ENCODE assay signal across 1 cellular context in the genomic region with DNA sequence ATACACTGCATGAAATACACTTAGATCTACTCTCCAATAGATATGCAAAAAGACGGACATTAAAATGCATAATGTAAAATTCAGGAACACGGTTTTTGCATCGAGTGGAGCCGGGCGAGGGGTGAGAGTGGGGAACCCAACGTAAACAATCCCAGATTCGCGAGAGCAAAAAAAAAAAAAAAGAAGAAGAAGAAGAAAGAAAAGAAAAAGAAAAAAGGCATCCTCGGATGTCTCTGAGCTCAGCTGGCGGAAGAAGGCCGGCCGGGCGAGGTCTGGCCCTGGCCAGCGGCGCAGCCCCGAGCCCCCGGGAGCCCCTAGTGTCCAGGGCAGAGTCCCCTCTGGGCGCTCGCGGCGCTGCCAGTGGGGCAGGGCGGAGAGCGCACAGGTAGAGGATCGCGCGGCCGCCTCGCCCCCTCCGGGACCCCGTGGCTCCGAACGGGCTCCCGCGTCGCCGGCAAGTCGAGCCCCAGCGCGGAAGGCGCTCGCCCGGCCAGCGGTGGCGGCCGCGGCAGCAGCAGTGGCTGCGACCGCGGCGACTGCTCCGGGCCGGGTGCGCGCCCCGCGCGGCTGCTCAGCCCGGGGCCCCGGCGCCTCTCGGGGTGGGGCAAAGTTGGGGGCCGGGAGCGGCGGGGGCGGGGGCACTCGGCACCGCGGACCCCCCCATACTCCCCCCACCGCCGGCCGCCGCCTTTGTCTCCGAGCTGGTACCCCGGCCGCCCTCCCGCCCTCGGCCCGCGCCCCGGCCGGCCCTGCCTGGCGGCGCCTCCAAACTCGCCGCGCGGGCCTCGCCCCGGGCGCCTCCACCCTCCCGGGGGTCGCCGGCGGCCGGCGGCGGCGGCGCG.
TF ChIP-seq lines count a peak whose summit lies in the region.

No MANE protein-coding gene starts in this region.

TF ChIP-seq in GM12878, 131 proteins besides CTCF, POLR2A, EP300 and RAD21 (continued from another document):
- TF ChIP-seq, protein P1, sequence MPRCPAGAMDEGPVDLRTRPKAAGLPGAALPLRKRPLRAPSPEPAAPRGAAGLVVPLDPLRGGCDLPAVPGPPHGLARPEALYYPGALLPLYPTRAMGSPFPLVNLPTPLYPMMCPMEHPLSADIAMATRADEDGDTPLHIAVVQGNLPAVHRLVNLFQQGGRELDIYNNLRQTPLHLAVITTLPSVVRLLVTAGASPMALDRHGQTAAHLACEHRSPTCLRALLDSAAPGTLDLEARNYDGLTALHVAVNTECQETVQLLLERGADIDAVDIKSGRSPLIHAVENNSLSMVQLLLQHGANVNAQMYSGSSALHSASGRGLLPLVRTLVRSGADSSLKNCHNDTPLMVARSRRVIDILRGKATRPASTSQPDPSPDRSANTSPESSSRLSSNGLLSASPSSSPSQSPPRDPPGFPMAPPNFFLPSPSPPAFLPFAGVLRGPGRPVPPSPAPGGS (IDR thresholded peaks at IDR 0.05; ENCODE audit: borderline replicate concordance, insufficient read depth, low read depth, low read length, poor library complexity, severe bottlenecking): no peak
- no peak for TF ChIP-seq RFX5 (IDR thresholded peaks at IDR 0.05; ENCODE audit: low read depth, low read length)
- TF ChIP-seq, protein P2, sequence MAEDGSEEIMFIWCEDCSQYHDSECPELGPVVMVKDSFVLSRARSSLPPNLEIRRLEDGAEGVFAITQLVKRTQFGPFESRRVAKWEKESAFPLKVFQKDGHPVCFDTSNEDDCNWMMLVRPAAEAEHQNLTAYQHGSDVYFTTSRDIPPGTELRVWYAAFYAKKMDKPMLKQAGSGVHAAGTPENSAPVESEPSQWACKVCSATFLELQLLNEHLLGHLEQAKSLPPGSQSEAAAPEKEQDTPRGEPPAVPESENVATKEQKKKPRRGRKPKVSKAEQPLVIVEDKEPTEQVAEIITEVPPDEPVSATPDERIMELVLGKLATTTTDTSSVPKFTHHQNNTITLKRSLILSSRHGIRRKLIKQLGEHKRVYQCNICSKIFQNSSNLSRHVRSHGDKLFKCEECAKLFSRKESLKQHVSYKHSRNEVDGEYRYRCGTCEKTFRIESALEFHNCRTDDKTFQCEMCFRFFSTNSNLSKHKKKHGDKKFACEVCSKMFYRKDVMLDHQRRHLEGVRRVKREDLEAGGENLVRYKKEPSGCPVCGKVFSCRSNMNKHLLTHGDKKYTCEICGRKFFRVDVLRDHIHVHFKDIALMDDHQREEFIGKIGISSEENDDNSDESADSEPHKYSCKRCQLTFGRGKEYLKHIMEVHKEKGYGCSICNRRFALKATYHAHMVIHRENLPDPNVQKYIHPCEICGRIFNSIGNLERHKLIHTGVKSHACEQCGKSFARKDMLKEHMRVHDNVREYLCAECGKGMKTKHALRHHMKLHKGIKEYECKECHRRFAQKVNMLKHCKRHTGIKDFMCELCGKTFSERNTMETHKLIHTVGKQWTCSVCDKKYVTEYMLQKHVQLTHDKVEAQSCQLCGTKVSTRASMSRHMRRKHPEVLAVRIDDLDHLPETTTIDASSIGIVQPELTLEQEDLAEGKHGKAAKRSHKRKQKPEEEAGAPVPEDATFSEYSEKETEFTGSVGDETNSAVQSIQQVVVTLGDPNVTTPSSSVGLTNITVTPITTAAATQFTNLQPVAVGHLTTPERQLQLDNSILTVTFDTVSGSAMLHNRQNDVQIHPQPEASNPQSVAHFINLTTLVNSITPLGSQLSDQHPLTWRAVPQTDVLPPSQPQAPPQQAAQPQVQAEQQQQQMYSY (CRISPR knock-in tag; IDR thresholded peaks at IDR 0.05): no peak
- no peak for TF ChIP-seq TAF1 (IDR thresholded peaks at IDR 0.05; ENCODE audit: borderline replicate concordance, low read depth, low read length)
